Comparison of ENCODE assay signal across 24 cellular contexts in genomic region chr6:137758661-137759060, GRCh38.
DNase-seq lines count a peak whose midpoint lies in the region; ATAC-seq, FAIRE-seq and TF ChIP-seq lines count a peak whose summit lies in the region.
"Had no signal": no experiment of that assay in that cellular context is flagged by ENCODE, and none has a peak within 500 bp of the region (broad histone marks: within the 10 kb centered on the region; RNA-seq: fewer than 3 reads in every experiment).

No MANE protein-coding gene starts in this region.

- in situ Hi-C loops in GM12878 (cut with MboI) = no loop called here

- no peak for TF ChIP-seq CTCF in GM12878 (IDR thresholded peaks at IDR 0.05 in 2 of 3, conservative IDR thresholded peaks at IDR 0.05 in 1 of 3; ENCODE audit: control insufficient read depth in 2 of 3, extremely low read depth in 1 of 3, insufficient read depth in 1 of 3, low read depth in 3 of 3, low read length in 3 of 3)
- no peak for TF ChIP-seq CTCF in right atrium auricular region (IDR thresholded peaks at IDR 0.05)
- no peak for TF ChIP-seq CTCF in MM.1S (IDR thresholded peaks at IDR 0.05; ENCODE audit: low read length)

- no peaks in the 10 kb centered on the region for H3K36me3 ChIP-seq in GM12878 (ENCODE audit: control insufficient read depth in 2 of 2, insufficient read depth in 2 of 2, low read length in 1 of 2)
- no peaks in the 10 kb centered on the region for H3K36me3 ChIP-seq in right atrium auricular region
- no peaks in the 10 kb centered on the region for H3K36me3 ChIP-seq in MM.1S (replicated peaks; ENCODE audit: insufficient read depth, low read length)
- H3K36me3 ChIP-seq: BLaER1 treated with 17β-estradiol and CSF1 and Interleukin-3, amounts not matched to agents 10 nM and 100 nM had no signal

- H3K4me2 ChIP-seq in GM12878 (ENCODE audit: control insufficient read depth, insufficient read depth) (no peak overlapping the region), MM.1S (ENCODE audit: low read depth, low read length) (no peak overlapping the region)
- H3K4me2 ChIP-seq: A549 had no signal

- TF ChIP-seq RAD21 in GM12878 (IDR thresholded peaks at IDR 0.05; ENCODE audit: insufficient read depth, low read depth, low read length) = no peak

- no peak overlapping the region for H3K27ac Mint-ChIP-seq in activated CD4-positive, alpha-beta T cell treated with anti-CD3 and anti-CD28 coated beads for 36 hours
- H3K27ac Mint-ChIP-seq in T-helper 17 cell = peak overlapping the region; percentile 16
- peak overlapping the region; percentile 25 for H3K27ac Mint-ChIP-seq in stimulated activated memory B cell treated with anti-CD40 and anti-IgM and Interleukin-4, amounts not matched to agents 10 μg/mL and 1 μg/mL and 100 μg/mL, for 72 hours
- H3K27ac Mint-ChIP-seq: B cell; CD4-positive, alpha-beta T cell; CD8-positive, alpha-beta T cell had no signal

- no peak for FAIRE-seq in GM12878 (lab: Jason Lieb, UNC)
- FAIRE-seq: A549, D721Med, G401.6, GM12892, GM18507, GM19239 had no signal

- ATAC-seq in activated CD4-positive, alpha-beta T cell treated with anti-CD3 and anti-CD28 coated beads for 36 hours = peak; percentile 30
- ATAC-seq in T-helper 17 cell (no peak), GM12878 (no peak)
- no peak for ATAC-seq in stimulated activated memory B cell treated with anti-CD40 and anti-IgM and Interleukin-4, amounts not matched to agents 10 μg/mL and 1 μg/mL and 100 μg/mL, for 72 hours
- ATAC-seq: A549; CD8-positive, alpha-beta T cell had no signal

- POLR2A ChIA-PET in activated CD4-positive, alpha-beta T cell treated with anti-CD3 and anti-CD28 coated beads for 36 hours (lab: Charles Lee) = no interaction called here
- POLR2A ChIA-PET in GM12878 (lab: Charles Lee) = interaction anchor here (1.6 to 2.0 kb wide), 2 partner anchors 9 to 12 kb away, joined by 5 to 12 read pairs; no protein-coding TSS in a partner anchor

- H3K4me1 ChIP-seq in GM12878 (ENCODE audit: control insufficient read depth, insufficient read depth, low read length) (peaks cover 25% of the 10 kb centered on the region), right atrium auricular region (no peaks in the 10 kb centered on the region), MM.1S (ENCODE audit: low read length) (peaks cover 23% of the 10 kb centered on the region)
- H3K4me1 ChIP-seq: A549 had no signal

- no peaks in the 10 kb centered on the region for H3K27me3 ChIP-seq in GM12878 (replicated peaks in 1 of 2; ENCODE audit: control insufficient read depth in 2 of 2, insufficient read depth in 2 of 2, low read length in 1 of 2)
- H3K27me3 ChIP-seq in right atrium auricular region = no peaks in the 10 kb centered on the region
- H3K27me3 ChIP-seq in MM.1S (replicated peaks; ENCODE audit: insufficient read depth, low read length) = no peaks in the 10 kb centered on the region
- H3K27me3 ChIP-seq: BLaER1 treated with 17β-estradiol and CSF1 and Interleukin-3, amounts not matched to agents 10 nM and 100 nM had no signal

- peaks cover 3% of the 10 kb centered on the region for H3K27me3 Mint-ChIP-seq in activated CD4-positive, alpha-beta T cell treated with anti-CD3 and anti-CD28 coated beads for 36 hours
- H3K27me3 Mint-ChIP-seq in T-helper 17 cell = no peaks in the 10 kb centered on the region
- no peaks in the 10 kb centered on the region for H3K27me3 Mint-ChIP-seq in stimulated activated memory B cell treated with anti-CD40 and anti-IgM and Interleukin-4, amounts not matched to agents 10 μg/mL and 1 μg/mL and 100 μg/mL, for 72 hours
- H3K27me3 Mint-ChIP-seq: B cell had no signal

- no peaks in the 10 kb centered on the region for H3K9me2 ChIP-seq in MM.1S (replicated peaks; ENCODE audit: insufficient read depth, low read length)

- intact Hi-C loops in activated CD4-positive, alpha-beta T cell treated with anti-CD3 and anti-CD28 coated beads for 36 hours (cut with DNase I, micrococcal nuclease) = no loop called here
- intact Hi-C loops in GM12878 (cut with micrococcal nuclease; ENCODE audit: unreplicated experiment) = no loop called here

- DNase-seq in activated CD4-positive, alpha-beta T cell treated with anti-CD3 and anti-CD28 coated beads for 36 hours = no peak
- DNase-seq in activated CD4-positive, alpha-beta T cell treated with anti-CD3 and anti-CD28 coated beads, Interleukin-2, amount 50 U/mL, for 1 hour = no peak
- DNase-seq in T-helper 17 cell (no peak), GM12878 (ENCODE audit: low read depth, low spot score) (no peak), right atrium auricular region (ENCODE audit: low spot score) (no peak), MM.1S (no peak)
- DNase-seq: AML-193; Caco-2; Calu3; CD4-positive, alpha-beta T cell; CD8-positive, alpha-beta T cell; DMS79 treated with DMSO at 0.1 percent for 48 hours; GF-D8 had no signal

- H3K4me3 Mint-ChIP-seq in activated CD4-positive, alpha-beta T cell treated with anti-CD3 and anti-CD28 coated beads for 36 hours = no peak overlapping the region
- no peak overlapping the region for H3K4me3 Mint-ChIP-seq in T-helper 17 cell
- H3K4me3 Mint-ChIP-seq in stimulated activated memory B cell treated with anti-CD40 and anti-IgM and Interleukin-4, amounts not matched to agents 10 μg/mL and 1 μg/mL and 100 μg/mL, for 72 hours = no peak overlapping the region
- H3K4me3 Mint-ChIP-seq: B cell; CD4-positive, alpha-beta T cell; CD8-positive, alpha-beta T cell had no signal

- H3K4me1 Mint-ChIP-seq in activated CD4-positive, alpha-beta T cell treated with anti-CD3 and anti-CD28 coated beads for 36 hours = no peaks in the 10 kb centered on the region
- peaks cover 9% of the 10 kb centered on the region for H3K4me1 Mint-ChIP-seq in T-helper 17 cell
- peaks cover 22% of the 10 kb centered on the region for H3K4me1 Mint-ChIP-seq in stimulated activated memory B cell treated with anti-CD40 and anti-IgM and Interleukin-4, amounts not matched to agents 10 μg/mL and 1 μg/mL and 100 μg/mL, for 72 hours

- no peak for TF ChIP-seq EP300 in GM12878 (IDR thresholded peaks at IDR 0.05; ENCODE audit: borderline replicate concordance in 1 of 2, control insufficient read depth in 1 of 2, low read depth in 2 of 2, low read length in 2 of 2)

- peaks cover 19% of the 10 kb centered on the region for H3F3A ChIP-seq in MM.1S (ENCODE audit: insufficient read depth, low read length)

- H3K4me3 ChIP-seq in GM12878 (no peak overlapping the region), right atrium auricular region (no peak overlapping the region), MM.1S (ENCODE audit: low read length) (no peak overlapping the region)
- H3K4me3 ChIP-seq: A549; BLaER1 treated with 17β-estradiol and CSF1 and Interleukin-3, amounts not matched to agents 10 nM and 100 nM had no signal

- SMC1A ChIA-PET in GM12878 (lab: Charles Lee; ENCODE audit: uncharacterized antibody, unreplicated experiment) = interaction anchor here (0.9 to 6.0 kb wide), 16 partner anchors 10 to 58 kb away, joined by 3 to 55 read pairs (median 4); no protein-coding TSS in a partner anchor

- H3K27ac ChIP-seq in GM12878 (ENCODE audit: control insufficient read depth, insufficient read depth) (no peak overlapping the region), right atrium auricular region (no peak overlapping the region), MM.1S (ENCODE audit: low read length) (no peak overlapping the region)
- H3K27ac ChIP-seq: 22Rv1, A549, C4-2B had no signal

- no peaks in the 10 kb centered on the region for H3K36me3 Mint-ChIP-seq in activated CD4-positive, alpha-beta T cell treated with anti-CD3 and anti-CD28 coated beads for 36 hours (ENCODE audit: low read depth)
- H3K36me3 Mint-ChIP-seq in T-helper 17 cell (ENCODE audit: low read depth) = no peaks in the 10 kb centered on the region
- H3K36me3 Mint-ChIP-seq in stimulated activated memory B cell treated with anti-CD40 and anti-IgM and Interleukin-4, amounts not matched to agents 10 μg/mL and 1 μg/mL and 100 μg/mL, for 72 hours = no peaks in the 10 kb centered on the region
- H3K36me3 Mint-ChIP-seq: CD8-positive, alpha-beta T cell had no signal

- H3K9me3 Mint-ChIP-seq in activated CD4-positive, alpha-beta T cell treated with anti-CD3 and anti-CD28 coated beads for 36 hours (ENCODE audit: low read depth) = no peaks in the 10 kb centered on the region
- no peaks in the 10 kb centered on the region for H3K9me3 Mint-ChIP-seq in stimulated activated memory B cell treated with anti-CD40 and anti-IgM and Interleukin-4, amounts not matched to agents 10 μg/mL and 1 μg/mL and 100 μg/mL, for 72 hours
- H3K9me3 Mint-ChIP-seq: CD4-positive, alpha-beta T cell; CD8-positive, alpha-beta T cell had no signal

- H3K9ac ChIP-seq in GM12878 (ENCODE audit: control insufficient read depth, insufficient read depth, low read length) = no peak overlapping the region
- H3K9ac ChIP-seq in MM.1S (ENCODE audit: low read length) = no peak overlapping the region
- H3K9ac ChIP-seq: BLaER1 treated with 17β-estradiol and CSF1 and Interleukin-3, amounts not matched to agents 10 nM and 100 nM had no signal

- no TSS peak for BruUV-seq in GM12878 (replicated peaks; lab: Mats Ljungman, UMichigan)

- CTCF ChIA-PET in activated CD4-positive, alpha-beta T cell treated with anti-CD3 and anti-CD28 coated beads for 36 hours (lab: Charles Lee) = interaction anchor here (0.6 to 1.2 kb wide), 6 partner anchors 9 to 1849 kb away, joined by 3 to 5 read pairs (median 3); no protein-coding TSS in a partner anchor
- CTCF ChIA-PET in GM12878 (lab: Yijun Ruan, JAX) = interaction anchor here (0.9 to 1.4 kb wide), 6 partner anchors 9 to 177 kb away, joined by 3 to 7 read pairs (median 3); no protein-coding TSS in a partner anchor

- RAD21 ChIA-PET in GM12878 (lab: Charles Lee; ENCODE audit: unreplicated experiment) = interaction anchor here (1.1 to 1.7 kb wide), 2 partner anchors 14 to 25 kb away, joined by 4 to 7 read pairs; no protein-coding TSS in a partner anchor

- H4K20me1 ChIP-seq in GM12878 (ENCODE audit: control insufficient read depth, insufficient read depth) (no peaks in the 10 kb centered on the region), MM.1S (ENCODE audit: insufficient read depth, low read length) (no peaks in the 10 kb centered on the region)
- H4K20me1 ChIP-seq: BLaER1 treated with 17β-estradiol and CSF1 and Interleukin-3, amounts not matched to agents 10 nM and 100 nM had no signal

- H2AFZ ChIP-seq in GM12878 (ENCODE audit: control insufficient read depth, low read depth, low read length) = no peak overlapping the region
- no peak overlapping the region for H2AFZ ChIP-seq in MM.1S (ENCODE audit: low read length)

- no peaks in the 10 kb centered on the region for H3K79me2 ChIP-seq in GM12878 (ENCODE audit: control insufficient read depth, insufficient read depth, low read length)
- no peaks in the 10 kb centered on the region for H3K79me2 ChIP-seq in MM.1S (ENCODE audit: low read length)

- no peak for TF ChIP-seq POLR2A in GM12878 (IDR thresholded peaks at IDR 0.05; ENCODE audit: low read depth, low read length)

- 5% methylated on average over 1 of the region's 1 CpG for WGBS in GM12878 (ENCODE audit: insufficient coverage, insufficient replicate concordance, low lambda C conversion rate, missing lambda C conversion rate)

- H3K9me3 ChIP-seq in T-helper 17 cell (ENCODE audit: control insufficient read depth, low read length, poor library complexity, severe bottlenecking) (no peaks in the 10 kb centered on the region), GM12878 (replicated peaks; ENCODE audit: control insufficient read depth, insufficient read depth, low read length) (no peaks in the 10 kb centered on the region; the same call in 2 of the 3 replicates), right atrium auricular region (no peaks in the 10 kb centered on the region), MM.1S (replicated peaks; ENCODE audit: insufficient read depth, low read length) (no peaks in the 10 kb centered on the region)
- H3K9me3 ChIP-seq: A549, Caco-2 had no signal
